ENCODE assay signal across 13 cellular contexts in the genomic region with DNA sequence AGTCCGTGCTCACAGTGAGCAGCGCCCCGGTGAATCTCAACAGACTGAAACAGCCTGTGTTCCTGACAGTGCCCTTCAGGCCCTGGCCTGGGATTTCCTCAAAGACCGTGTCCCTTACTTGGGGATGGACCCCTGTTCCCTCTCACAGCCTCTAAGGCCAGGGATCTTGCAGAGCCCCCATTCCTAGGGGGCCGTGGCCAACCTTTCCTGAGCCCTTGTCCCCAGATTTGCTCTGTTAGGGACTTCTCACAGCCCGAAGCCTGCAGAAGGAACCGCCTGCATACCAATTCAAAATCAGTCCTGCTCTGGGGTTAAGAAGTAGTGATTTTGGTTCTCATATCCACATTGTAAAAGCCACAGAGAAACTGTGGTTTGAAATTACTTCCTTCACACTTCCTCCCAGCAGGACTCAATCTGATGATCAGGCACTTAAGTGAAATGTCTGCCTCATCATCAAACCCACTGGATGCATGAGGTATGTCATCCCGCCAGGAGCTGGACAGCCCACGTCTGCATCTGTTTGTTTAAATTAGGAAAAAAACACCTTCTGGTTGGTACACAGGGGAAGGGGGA. TPM values are rescaled to one million over a fixed set of nuclear protein-coding genes. Genes with fewer than 3 reads are reported as not detected.
DNase-seq lines count a peak whose midpoint lies in the region; ATAC-seq and TF ChIP-seq lines count a peak whose summit lies in the region.
"Had no signal": no experiment of that assay in that cellular context is flagged by ENCODE, and none has a peak within 500 bp of the region (broad histone marks: within the 10 kb centered on the region; RNA-seq: fewer than 3 reads in every experiment).

No MANE protein-coding gene starts in this region.

- no peaks in the 10 kb centered on the region for H3K36me3 Mint-ChIP-seq in activated naive CD8-positive, alpha-beta T cell treated with anti-CD3 and anti-CD28 coated beads, Interleukin-2, amount 10 ng/mL, durations not matched to agents 7 days and 5 days
- H3K36me3 Mint-ChIP-seq in activated naive CD8-positive, alpha-beta T cell treated with anti-CD3 and anti-CD28 coated beads for 36 hours, result no peaks in the 10 kb centered on the region
- H3K36me3 Mint-ChIP-seq in stimulated activated memory B cell treated with anti-CD40 and anti-IgM and Interleukin-4, amounts not matched to agents 10 μg/mL and 1 μg/mL and 100 μg/mL, for 72 hours, result no peaks in the 10 kb centered on the region
- H3K36me3 Mint-ChIP-seq in activated CD4-positive, alpha-beta T cell treated with anti-CD3 and anti-CD28 coated beads, Interleukin-2, amount 10 ng/mL, durations not matched to agents 24 days and 14 days (ENCODE audit: low read depth), result no peaks in the 10 kb centered on the region
- H3K36me3 Mint-ChIP-seq in CD4-positive, alpha-beta T cell (ENCODE audit: low read depth), result no peaks in the 10 kb centered on the region
- H3K36me3 Mint-ChIP-seq: activated naive CD8-positive, alpha-beta T cell; WTC11 had no signal

- TF ChIP-seq CTCF in choroid plexus epithelial cell (conservative IDR thresholded peaks at IDR 0.05; ENCODE audit: low read depth, low read length), result no peak
- TF ChIP-seq CTCF in GM20000 (IDR thresholded peaks at IDR 0.05; ENCODE audit: extremely low read depth, missing control alignments), result no peak
- TF ChIP-seq CTCF in CD4-positive, alpha-beta T cell (IDR thresholded peaks at IDR 0.05), result no peak

- POLR2A ChIA-PET in activated naive CD8-positive, alpha-beta T cell treated with anti-CD3 and anti-CD28 coated beads, Interleukin-2, amount 10 ng/mL, durations not matched to agents 7 days and 5 days (lab: Charles Lee), result no interaction called here
- POLR2A ChIA-PET in CD4-positive, alpha-beta T cell (lab: Charles Lee), result no interaction called here

- H3K4me1 Mint-ChIP-seq in activated naive CD8-positive, alpha-beta T cell treated with anti-CD3 and anti-CD28 coated beads, Interleukin-2, amount 10 ng/mL, durations not matched to agents 7 days and 5 days, result peaks cover 15% of the 10 kb centered on the region
- peaks cover 4% of the 10 kb centered on the region for H3K4me1 Mint-ChIP-seq in activated naive CD8-positive, alpha-beta T cell treated with anti-CD3 and anti-CD28 coated beads for 36 hours
- peaks cover 5% of the 10 kb centered on the region for H3K4me1 Mint-ChIP-seq in stimulated activated memory B cell treated with anti-CD40 and anti-IgM and Interleukin-4, amounts not matched to agents 10 μg/mL and 1 μg/mL and 100 μg/mL, for 72 hours
- no peaks in the 10 kb centered on the region for H3K4me1 Mint-ChIP-seq in activated CD4-positive, alpha-beta T cell treated with anti-CD3 and anti-CD28 coated beads, Interleukin-2, amount 10 ng/mL, durations not matched to agents 24 days and 14 days
- peaks cover 6% of the 10 kb centered on the region for H3K4me1 Mint-ChIP-seq in CD4-positive, alpha-beta T cell (ENCODE audit: low read depth)

- H3K27ac ChIP-seq in CD4-positive, alpha-beta T cell (ENCODE audit: low read depth, low read length), result no peak overlapping the region
- H3K27ac ChIP-seq: uterus had no signal

- intact Hi-C loops in activated CD4-positive, alpha-beta T cell treated with anti-CD3 and anti-CD28 coated beads, Interleukin-2, amount 10 ng/mL, durations not matched to agents 24 days and 14 days (cut with micrococcal nuclease), result no loop called here
- intact Hi-C loops in CD4-positive, alpha-beta T cell (cut with DNase I, micrococcal nuclease), result no loop called here

- H3K27ac Mint-ChIP-seq in activated naive CD8-positive, alpha-beta T cell treated with anti-CD3 and anti-CD28 coated beads, Interleukin-2, amount 10 ng/mL, durations not matched to agents 7 days and 5 days, result no peak overlapping the region
- H3K27ac Mint-ChIP-seq in activated naive CD8-positive, alpha-beta T cell treated with anti-CD3 and anti-CD28 coated beads for 36 hours, result no peak overlapping the region
- no peak overlapping the region for H3K27ac Mint-ChIP-seq in stimulated activated memory B cell treated with anti-CD40 and anti-IgM and Interleukin-4, amounts not matched to agents 10 μg/mL and 1 μg/mL and 100 μg/mL, for 72 hours
- no peak overlapping the region for H3K27ac Mint-ChIP-seq in activated CD4-positive, alpha-beta T cell treated with anti-CD3 and anti-CD28 coated beads, Interleukin-2, amount 10 ng/mL, durations not matched to agents 24 days and 14 days
- H3K27ac Mint-ChIP-seq in CD4-positive, alpha-beta T cell, result no peak overlapping the region
- H3K27ac Mint-ChIP-seq: activated naive CD8-positive, alpha-beta T cell; WTC11 had no signal

- H3K27me3 ChIP-seq in CD4-positive, alpha-beta T cell (ENCODE audit: control insufficient read depth, insufficient read depth, low read length), result no peaks in the 10 kb centered on the region
- H3K27me3 ChIP-seq: uterus had no signal

- H3K4me3 Mint-ChIP-seq in activated naive CD8-positive, alpha-beta T cell treated with anti-CD3 and anti-CD28 coated beads, Interleukin-2, amount 10 ng/mL, durations not matched to agents 7 days and 5 days, result no peak overlapping the region
- H3K4me3 Mint-ChIP-seq in activated naive CD8-positive, alpha-beta T cell treated with anti-CD3 and anti-CD28 coated beads for 36 hours, result no peak overlapping the region
- H3K4me3 Mint-ChIP-seq in stimulated activated memory B cell treated with anti-CD40 and anti-IgM and Interleukin-4, amounts not matched to agents 10 μg/mL and 1 μg/mL and 100 μg/mL, for 72 hours, result no peak overlapping the region
- no peak overlapping the region for H3K4me3 Mint-ChIP-seq in activated CD4-positive, alpha-beta T cell treated with anti-CD3 and anti-CD28 coated beads, Interleukin-2, amount 10 ng/mL, durations not matched to agents 24 days and 14 days
- H3K4me3 Mint-ChIP-seq in CD4-positive, alpha-beta T cell, result no peak overlapping the region
- H3K4me3 Mint-ChIP-seq: activated naive CD8-positive, alpha-beta T cell; WTC11 had no signal

- CTCF ChIA-PET in CD4-positive, alpha-beta T cell (lab: Charles Lee), result no interaction called here

- no peak for DNase-seq in activated naive CD8-positive, alpha-beta T cell treated with anti-CD3 and anti-CD28 coated beads, Interleukin-2, amount 10 ng/mL, durations not matched to agents 7 days and 5 days
- DNase-seq in activated naive CD8-positive, alpha-beta T cell treated with anti-CD3 and anti-CD28 coated beads for 36 hours, result no peak
- DNase-seq in HK-2 (ENCODE audit: unreplicated experiment) (peak; percentile 42), choroid plexus epithelial cell (ENCODE audit: low read depth) (peak; percentile 71), GM20000 (ENCODE audit: low spot score) (no peak)
- no peak for DNase-seq in activated CD4-positive, alpha-beta T cell treated with anti-CD3 and anti-CD28 coated beads, Interleukin-2, amount 10 ng/mL, durations not matched to agents 24 days and 14 days
- no peak for DNase-seq in CD4-positive, alpha-beta T cell
- DNase-seq: effector memory CD4-positive, alpha-beta T cell; nucleus accumbens; uterus had no signal

- H3K4me3 ChIP-seq in choroid plexus epithelial cell (ENCODE audit: low read depth, low read length), result no peak overlapping the region
- H3K4me3 ChIP-seq: uterus had no signal

- no peaks in the 10 kb centered on the region for H3K9me3 Mint-ChIP-seq in activated naive CD8-positive, alpha-beta T cell treated with anti-CD3 and anti-CD28 coated beads, Interleukin-2, amount 10 ng/mL, durations not matched to agents 7 days and 5 days
- H3K9me3 Mint-ChIP-seq in activated naive CD8-positive, alpha-beta T cell treated with anti-CD3 and anti-CD28 coated beads for 36 hours, result no peaks in the 10 kb centered on the region
- H3K9me3 Mint-ChIP-seq in stimulated activated memory B cell treated with anti-CD40 and anti-IgM and Interleukin-4, amounts not matched to agents 10 μg/mL and 1 μg/mL and 100 μg/mL, for 72 hours, result no peaks in the 10 kb centered on the region
- H3K9me3 Mint-ChIP-seq in activated CD4-positive, alpha-beta T cell treated with anti-CD3 and anti-CD28 coated beads, Interleukin-2, amount 10 ng/mL, durations not matched to agents 24 days and 14 days, result no peaks in the 10 kb centered on the region
- no peaks in the 10 kb centered on the region for H3K9me3 Mint-ChIP-seq in CD4-positive, alpha-beta T cell
- H3K9me3 Mint-ChIP-seq: WTC11 had no signal

- no peaks in the 10 kb centered on the region for H3K9me3 ChIP-seq in CD4-positive, alpha-beta T cell (ENCODE audit: control insufficient read depth, low read length)
- H3K9me3 ChIP-seq: uterus had no signal

- ATAC-seq in activated naive CD8-positive, alpha-beta T cell treated with anti-CD3 and anti-CD28 coated beads, Interleukin-2, amount 10 ng/mL, durations not matched to agents 7 days and 5 days (ENCODE audit: low read depth), result peak; percentile 42
- peak; percentile 62 for ATAC-seq in stimulated activated memory B cell treated with anti-CD40 and anti-IgM and Interleukin-4, amounts not matched to agents 10 μg/mL and 1 μg/mL and 100 μg/mL, for 72 hours
- ATAC-seq in CD4-positive, alpha-beta T cell (ENCODE audit: poor library complexity), result no peak

- H3K27me3 Mint-ChIP-seq in activated naive CD8-positive, alpha-beta T cell treated with anti-CD3 and anti-CD28 coated beads, Interleukin-2, amount 10 ng/mL, durations not matched to agents 7 days and 5 days, result peaks cover 53% of the 10 kb centered on the region
- peaks cover 34% of the 10 kb centered on the region for H3K27me3 Mint-ChIP-seq in activated naive CD8-positive, alpha-beta T cell treated with anti-CD3 and anti-CD28 coated beads for 36 hours
- peaks cover 60% of the 10 kb centered on the region for H3K27me3 Mint-ChIP-seq in stimulated activated memory B cell treated with anti-CD40 and anti-IgM and Interleukin-4, amounts not matched to agents 10 μg/mL and 1 μg/mL and 100 μg/mL, for 72 hours
- peaks cover 33% of the 10 kb centered on the region for H3K27me3 Mint-ChIP-seq in activated CD4-positive, alpha-beta T cell treated with anti-CD3 and anti-CD28 coated beads, Interleukin-2, amount 10 ng/mL, durations not matched to agents 24 days and 14 days
- H3K27me3 Mint-ChIP-seq in CD4-positive, alpha-beta T cell, result peaks cover 33% of the 10 kb centered on the region

RNA-seq across cellular contexts. Expression of a gene that starts 14.9 kb away (rescaled TPM):
- not detected for total RNA-seq in activated naive CD8-positive, alpha-beta T cell treated with anti-CD3 and anti-CD28 coated beads, Interleukin-2, amount 10 ng/mL, durations not matched to agents 7 days and 5 days
- not detected for total RNA-seq in activated naive CD8-positive, alpha-beta T cell treated with anti-CD3 and anti-CD28 coated beads for 36 hours
- 0.12 TPM in 1 of 2 replicates, not detected in the other for total RNA-seq in activated CD4-positive, alpha-beta T cell treated with anti-CD3 and anti-CD28 coated beads, Interleukin-2, amount 10 ng/mL, durations not matched to agents 24 days and 14 days
- total RNA-seq in CD4-positive, alpha-beta T cell, result not detected

Comparison
In these comparisons a context has a peak if more than half of its experiments do, and no peak if none do; other contexts are left out.
1. DNase-seq: peak in HK-2 (single experiment) and choroid plexus epithelial cell (single experiment); none in activated naive CD8-positive, alpha-beta T cell treated with anti-CD3 and anti-CD28 coated beads, Interleukin-2, amount 10 ng/mL, durations not matched to agents 7 days and 5 days (single experiment), activated naive CD8-positive, alpha-beta T cell treated with anti-CD3 and anti-CD28 coated beads for 36 hours (single experiment), GM20000 (single experiment), activated CD4-positive, alpha-beta T cell treated with anti-CD3 and anti-CD28 coated beads, Interleukin-2, amount 10 ng/mL, durations not matched to agents 24 days and 14 days (single experiment) and CD4-positive, alpha-beta T cell (0 of 10).